In the genomic region with DNA sequence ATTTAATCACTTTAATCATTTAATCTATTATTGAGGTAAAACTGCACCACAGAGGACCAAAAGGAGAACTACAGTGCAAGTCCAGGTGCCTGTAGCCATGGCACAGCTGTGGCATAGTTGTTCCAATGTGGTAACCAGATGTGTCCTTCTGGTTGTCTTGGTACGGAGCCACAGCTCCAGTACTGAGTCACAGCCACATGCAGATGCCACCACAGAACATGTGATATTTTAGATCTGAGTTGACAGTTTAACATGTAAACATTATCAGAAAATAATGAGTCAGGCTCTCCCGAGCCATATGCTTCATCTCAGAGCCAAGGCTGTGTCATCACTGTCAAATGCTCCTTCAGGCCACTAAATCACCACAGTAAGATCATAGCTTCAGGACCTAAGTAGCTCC, we compare ENCODE assay signal across 1 cellular context.
TF ChIP-seq lines count a peak whose summit lies in the region.

No MANE protein-coding gene starts in this region.

TF ChIP-seq in K562, 482 proteins besides CTCF, POLR2A, EP300 and RAD21 (continued from another document):
- TF ChIP-seq, protein P1, sequence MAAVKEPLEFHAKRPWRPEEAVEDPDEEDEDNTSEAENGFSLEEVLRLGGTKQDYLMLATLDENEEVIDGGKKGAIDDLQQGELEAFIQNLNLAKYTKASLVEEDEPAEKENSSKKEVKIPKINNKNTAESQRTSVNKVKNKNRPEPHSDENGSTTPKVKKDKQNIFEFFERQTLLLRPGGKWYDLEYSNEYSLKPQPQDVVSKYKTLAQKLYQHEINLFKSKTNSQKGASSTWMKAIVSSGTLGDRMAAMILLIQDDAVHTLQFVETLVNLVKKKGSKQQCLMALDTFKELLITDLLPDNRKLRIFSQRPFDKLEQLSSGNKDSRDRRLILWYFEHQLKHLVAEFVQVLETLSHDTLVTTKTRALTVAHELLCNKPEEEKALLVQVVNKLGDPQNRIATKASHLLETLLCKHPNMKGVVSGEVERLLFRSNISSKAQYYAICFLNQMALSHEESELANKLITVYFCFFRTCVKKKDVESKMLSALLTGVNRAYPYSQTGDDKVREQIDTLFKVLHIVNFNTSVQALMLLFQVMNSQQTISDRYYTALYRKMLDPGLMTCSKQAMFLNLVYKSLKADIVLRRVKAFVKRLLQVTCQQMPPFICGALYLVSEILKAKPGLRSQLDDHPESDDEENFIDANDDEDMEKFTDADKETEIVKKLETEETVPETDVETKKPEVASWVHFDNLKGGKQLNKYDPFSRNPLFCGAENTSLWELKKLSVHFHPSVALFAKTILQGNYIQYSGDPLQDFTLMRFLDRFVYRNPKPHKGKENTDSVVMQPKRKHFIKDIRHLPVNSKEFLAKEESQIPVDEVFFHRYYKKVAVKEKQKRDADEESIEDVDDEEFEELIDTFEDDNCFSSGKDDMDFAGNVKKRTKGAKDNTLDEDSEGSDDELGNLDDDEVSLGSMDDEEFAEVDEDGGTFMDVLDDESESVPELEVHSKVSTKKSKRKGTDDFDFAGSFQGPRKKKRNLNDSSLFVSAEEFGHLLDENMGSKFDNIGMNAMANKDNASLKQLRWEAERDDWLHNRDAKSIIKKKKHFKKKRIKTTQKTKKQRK (IDR thresholded peaks at IDR 0.05; ENCODE audit: borderline replicate concordance, low read depth, low read length), result no peak
- no peak for TF ChIP-seq ZKSCAN8 (CRISPR knock-in tag; IDR thresholded peaks at IDR 0.05)
- TF ChIP-seq ARNT (IDR thresholded peaks at IDR 0.05), result no peak
- TF ChIP-seq MYC (IDR thresholded peaks at IDR 0.05; ENCODE audit: low read depth, low read length), result no peak
- TF ChIP-seq MYC (CRISPR knock-in tag; IDR thresholded peaks at IDR 0.05; ENCODE audit: borderline replicate concordance, low read depth), result no peak
- TF ChIP-seq, protein P2, sequence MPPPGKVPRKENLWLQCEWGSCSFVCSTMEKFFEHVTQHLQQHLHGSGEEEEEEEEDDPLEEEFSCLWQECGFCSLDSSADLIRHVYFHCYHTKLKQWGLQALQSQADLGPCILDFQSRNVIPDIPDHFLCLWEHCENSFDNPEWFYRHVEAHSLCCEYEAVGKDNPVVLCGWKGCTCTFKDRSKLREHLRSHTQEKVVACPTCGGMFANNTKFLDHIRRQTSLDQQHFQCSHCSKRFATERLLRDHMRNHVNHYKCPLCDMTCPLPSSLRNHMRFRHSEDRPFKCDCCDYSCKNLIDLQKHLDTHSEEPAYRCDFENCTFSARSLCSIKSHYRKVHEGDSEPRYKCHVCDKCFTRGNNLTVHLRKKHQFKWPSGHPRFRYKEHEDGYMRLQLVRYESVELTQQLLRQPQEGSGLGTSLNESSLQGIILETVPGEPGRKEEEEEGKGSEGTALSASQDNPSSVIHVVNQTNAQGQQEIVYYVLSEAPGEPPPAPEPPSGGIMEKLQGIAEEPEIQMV (tag; conservative IDR thresholded peaks at IDR 0.05; ENCODE audit: low read depth), result peak; percentile 68; the same call in 1 of the 2 replicates
- TF ChIP-seq NELFE (IDR thresholded peaks at IDR 0.05; ENCODE audit: insufficient read depth, insufficient read length), result no peak
- TF ChIP-seq KLF13 (tag; IDR thresholded peaks at IDR 0.05; ENCODE audit: borderline replicate concordance, low read depth), result no peak
- no peak for TF ChIP-seq FOXJ2 (tag; IDR thresholded peaks at IDR 0.05)
- no peak for TF ChIP-seq CTBP1 (IDR thresholded peaks at IDR 0.05; ENCODE audit: borderline replicate concordance)
- no peak for TF ChIP-seq CREB1 (IDR thresholded peaks at IDR 0.05)
- TF ChIP-seq CREB1 (CRISPR knock-in tag; IDR thresholded peaks at IDR 0.05), result no peak
- peak; percentile 31 for TF ChIP-seq MEIS2 (IDR thresholded peaks at IDR 0.05; ENCODE audit: partially characterized antibody)
- peak; percentile 80 for TF ChIP-seq FOSL1 (tag; conservative IDR thresholded peaks at IDR 0.05)
- TF ChIP-seq CAMTA2 (CRISPR knock-in tag; conservative IDR thresholded peaks at IDR 0.05), result no peak
- TF ChIP-seq NFE2 (IDR thresholded peaks at IDR 0.05; ENCODE audit: low read depth), result no peak
- no peak for TF ChIP-seq ZNF589 (CRISPR knock-in tag; IDR thresholded peaks at IDR 0.05; ENCODE audit: low read depth)
- no peak for TF ChIP-seq TSC22D4 (tag; IDR thresholded peaks at IDR 0.05)
- TF ChIP-seq NR2F6 (CRISPR knock-in tag; IDR thresholded peaks at IDR 0.05), result no peak
